ENCODE assay signal across 7 cellular contexts in genomic region chr17:75228305-75228704, GRCh38. TPM values are rescaled to one million over a fixed set of nuclear protein-coding genes. Genes with fewer than 3 reads are reported as not detected.
DNase-seq lines count a peak whose midpoint lies in the region; ATAC-seq, FAIRE-seq and TF ChIP-seq lines count a peak whose summit lies in the region.
"Had no signal": no experiment of that assay in that cellular context is flagged by ENCODE, and none has a peak within 500 bp of the region (broad histone marks: within the 10 kb centered on the region; RNA-seq: fewer than 3 reads in every experiment).

No MANE protein-coding gene starts in this region.

- H3K4me1 ChIP-seq in BLaER1 treated with 17β-estradiol and CSF1 and Interleukin-3, amounts not matched to agents 10 nM and 100 nM: peaks cover 24 to 75% (median 61%) of the 10 kb centered on the region in 10 experiments
- H3K4me1 ChIP-seq in K562 (replicated peaks in 1 of 2; ENCODE audit: control insufficient read depth in 2 of 2, insufficient read depth in 2 of 2, low read length in 2 of 2) (no peaks in the 10 kb centered on the region), mucosa of descending colon (ENCODE audit: low read depth) (peaks cover 10% of the 10 kb centered on the region)

- no peaks in the 10 kb centered on the region for H3K79me2 ChIP-seq in K562 (ENCODE audit: control insufficient read depth, insufficient read depth, low read length)

- in situ Hi-C loops in K562 (cut with MboI): no loop called here

- intact Hi-C loops in K562 (cut with micrococcal nuclease): no loop called here
- intact Hi-C loops in mucosa of descending colon (cut with DNase I, micrococcal nuclease): no loop called here

- POLR2A ChIA-PET in K562 (lab: Yijun Ruan, JAX): interaction anchor here (0.6 to 4.5 kb wide), 9 partner anchors 7 to 314 kb away, joined by 3 to 38 read pairs (median 5); partner anchors contain the start of genes GGA3, MIF4GD and MRPS7

- no peaks in the 10 kb centered on the region for H3K9me1 ChIP-seq in K562 (ENCODE audit: control insufficient read depth, insufficient read depth, low read length)

- FAIRE-seq in K562 (lab: Jason Lieb, UNC): no peak

- peak overlapping the region; percentile 77 to 89 (median 86) for H3K9ac ChIP-seq in BLaER1 treated with 17β-estradiol and CSF1 and Interleukin-3, amounts not matched to agents 10 nM and 100 nM
- H3K9ac ChIP-seq in K562 (ENCODE audit: insufficient read depth in 1 of 2, low read depth in 2 of 2, low read length in 2 of 2): no peak overlapping the region

- DNase-seq in K562 (ENCODE audit: extremely low read depth in 1 of 4, low spot score in 3 of 4): no peak
- no peak for DNase-seq in mucosa of descending colon
- DNase-seq in ecto neural progenitor cell (ENCODE audit: low spot score): no peak
- no peak for DNase-seq in activated CD4-positive, alpha-beta T cell treated with anti-CD3 and anti-CD28 coated beads, Interleukin-2, amount 50 U/mL, for 4 hours
- DNase-seq: NCI-H524 treated with DMSO at 0.1 percent for 48 hours had no signal

- H4K20me1 ChIP-seq in BLaER1 treated with 17β-estradiol and CSF1 and Interleukin-3, amounts not matched to agents 10 nM and 100 nM: peaks cover 0 to 12% (median 0%) of the 10 kb centered on the region in 11 experiments; a peak in 2 of 22 replicates
- no peaks in the 10 kb centered on the region for H4K20me1 ChIP-seq in K562 (replicated peaks; ENCODE audit: control insufficient read depth, insufficient read depth, low read length)

- no peak for ATAC-seq in K562
- peak; percentile 39 for ATAC-seq in mucosa of descending colon
- ATAC-seq in HG02763 (IDR thresholded peaks at IDR 0.05; ENCODE audit: unreplicated experiment): no peak

- CTCF ChIA-PET in K562 (lab: Yijun Ruan, JAX; ENCODE audit: low intra/inter-chr PET ratio): no interaction called here

- peak overlapping the region; percentile 85 to 99 (median 97) for H3K27ac ChIP-seq in BLaER1 treated with 17β-estradiol and CSF1 and Interleukin-3, amounts not matched to agents 10 nM and 100 nM
- no peak overlapping the region for H3K27ac ChIP-seq in K562 (ENCODE audit: extremely low read depth, low read depth, low read length)

- TF ChIP-seq POLR2A in K562 (conservative IDR thresholded peaks at IDR 0.05): no peak

- TF ChIP-seq CTCF in K562 (IDR thresholded peaks at IDR 0.05 in 2 of 3, conservative IDR thresholded peaks at IDR 0.05 in 1 of 3; ENCODE audit: insufficient read depth in 2 of 3, low read depth in 1 of 3, low read length in 3 of 3) (no peak), mucosa of descending colon (IDR thresholded peaks at IDR 0.05) (no peak)

- 76% methylated on average over 2 of the region's 2 CpGs for WGBS in K562 (ENCODE audit: insufficient coverage, low coverage, missing lambda C conversion rate)

- TF ChIP-seq RAD21 in K562 (CRISPR knock-in tag; conservative IDR thresholded peaks at IDR 0.05 in 1 of 2, IDR thresholded peaks at IDR 0.05 in 1 of 2): no peak

- H3K27me3 ChIP-seq in BLaER1 treated with 17β-estradiol and CSF1 and Interleukin-3, amounts not matched to agents 10 nM and 100 nM: no peaks in the 10 kb centered on the region
- no peaks in the 10 kb centered on the region for H3K27me3 ChIP-seq in K562 (ENCODE audit: control insufficient read depth in 2 of 2, insufficient read depth in 2 of 2, low read length in 2 of 2)

- BruUV-seq in K562 (replicated peaks; lab: Mats Ljungman, UMichigan): TSS peak; percentile 23

- peaks cover 73 to 93% (median 84%) of the 10 kb centered on the region in 11 experiments for H3K36me3 ChIP-seq in BLaER1 treated with 17β-estradiol and CSF1 and Interleukin-3, amounts not matched to agents 10 nM and 100 nM
- H3K36me3 ChIP-seq in K562 (ENCODE audit: control insufficient read depth, insufficient read depth, low read length) (peaks cover 90% of the 10 kb centered on the region), mucosa of descending colon (ENCODE audit: low read depth) (no peaks in the 10 kb centered on the region)

- H3K4me2 ChIP-seq in BLaER1 treated with 17β-estradiol and CSF1 and Interleukin-3, amounts not matched to agents 10 nM and 100 nM: peak overlapping the region; percentile 86 to 98 (median 95)
- no peak overlapping the region for H3K4me2 ChIP-seq in K562 (ENCODE audit: insufficient read depth, low read length)

- TF ChIP-seq EP300 in K562 (IDR thresholded peaks at IDR 0.05; ENCODE audit: low read length): no peak

- H3K4me3 ChIP-seq in BLaER1 treated with 17β-estradiol and CSF1 and Interleukin-3, amounts not matched to agents 10 nM and 100 nM: peak overlapping the region in 8 of 10 experiments; percentile 29 to 61 (median 46); a peak in 13 of 20 replicates
- no peak overlapping the region for H3K4me3 ChIP-seq in K562
- H3K4me3 ChIP-seq in mucosa of descending colon: no peak overlapping the region

- H2AFZ ChIP-seq in K562 (ENCODE audit: low read depth, low read length): no peak overlapping the region

- no peaks in the 10 kb centered on the region for H3K9me3 ChIP-seq in BLaER1 treated with 17β-estradiol and CSF1 and Interleukin-3, amounts not matched to agents 10 nM and 100 nM (replicated peaks in 1 of 11)
- H3K9me3 ChIP-seq in K562 (replicated peaks; ENCODE audit: control insufficient read depth, insufficient read depth, low read depth, low read length) (no peaks in the 10 kb centered on the region), mucosa of descending colon (no peaks in the 10 kb centered on the region)

RNA-seq across cellular contexts. Expression of gene NUP85, which starts 22.8 kb away (rescaled TPM):
- 303 and 492 TPM in 2 replicates for total RNA-seq in K562 (2011; cell fraction: chromatin; rRNA removed; ENCODE audit: low replicate concordance)
- 243 and 287 TPM in 2 replicates for total RNA-seq in K562 (2011; cell fraction: nucleolus; rRNA removed)
- 239 and 282 TPM in 2 replicates for total RNA-seq in K562 (2011; cell fraction: nucleoplasm; rRNA removed)
- total RNA-seq in K562 (2014; rRNA removed): 50.2 and 52.4 TPM in 2 replicates
- 99.8 and 115 TPM in 2 replicates for total RNA-seq in K562 (2014; rRNA removed; fragmentation: Illumina TruSeq; extraction: Trizol)
- 77.1 and 81.2 TPM in 2 replicates for total RNA-seq in K562 (2015; rRNA removed; fragmentation: Illumina TruSeq; extraction: Trizol)
- 121 and 127 TPM in 2 replicates for total RNA-seq in K562 (2021)
- polyA plus RNA-seq in K562 (2011; rRNA removed): 128 and 135 TPM in 2 replicates
- polyA plus RNA-seq in K562 (2011; cell fraction: cytosol; rRNA removed): 184 and 192 TPM in 2 replicates
- 521 and 638 TPM in 2 replicates for polyA plus RNA-seq in K562 (2011; cell fraction: nucleus; rRNA removed)
- 56.6 and 88.3 TPM in 2 replicates for polyA plus RNA-seq in K562 (2012)
- polyA plus RNA-seq in K562 (2014; fragmentation: Illumina TruSeq; extraction: Trizol): 82.2 and 83.7 TPM in 2 replicates
- polyA plus RNA-seq in K562 (2014; fragmentation: Nextera tagmentation; extraction: Ambion mirVana): 100 to 1,000 TPM; 156 to 177 TPM
- polyA plus RNA-seq in K562 (2014; rRNA removed): 110 and 116 TPM in 2 replicates
- polyA minus RNA-seq in K562 (2011; rRNA and poly(A)+ RNA removed): 62.4 and 87.2 TPM in 2 replicates
- 45.2 and 54.1 TPM in 2 replicates for polyA minus RNA-seq in K562 (2011; cell fraction: cytosol; rRNA and poly(A)+ RNA removed)
- polyA minus RNA-seq in K562 (2011; cell fraction: nucleus; rRNA and poly(A)+ RNA removed): 79.4 and 108 TPM in 2 replicates
- 10 to 100 TPM; 48.4 to 63.4 (median 62.2) TPM for total RNA-seq in mucosa of descending colon

RNA-seq across cellular contexts. Expression of gene GGA3, which starts 33.1 kb away (rescaled TPM):
- total RNA-seq in K562 (2011; cell fraction: chromatin; rRNA removed; ENCODE audit: low replicate concordance): 229 and 410 TPM in 2 replicates
- 168 and 211 TPM in 2 replicates for total RNA-seq in K562 (2011; cell fraction: nucleolus; rRNA removed)
- 138 and 145 TPM in 2 replicates for total RNA-seq in K562 (2011; cell fraction: nucleoplasm; rRNA removed)
- 16.3 and 27.7 TPM in 2 replicates for total RNA-seq in K562 (2014; rRNA removed)
- total RNA-seq in K562 (2014; rRNA removed; fragmentation: Illumina TruSeq; extraction: Trizol): 25.4 and 26.5 TPM in 2 replicates
- 21.3 and 23.7 TPM in 2 replicates for total RNA-seq in K562 (2015; rRNA removed; fragmentation: Illumina TruSeq; extraction: Trizol)
- 60.9 and 64.9 TPM in 2 replicates for total RNA-seq in K562 (2021)
- polyA plus RNA-seq in K562 (2011; rRNA removed): 40.9 and 74.6 TPM in 2 replicates
- 24.6 and 25.5 TPM in 2 replicates for polyA plus RNA-seq in K562 (2011; cell fraction: cytosol; rRNA removed)
- polyA plus RNA-seq in K562 (2011; cell fraction: nucleus; rRNA removed): 329 and 442 TPM in 2 replicates
- polyA plus RNA-seq in K562 (2012): 65.7 and 79.7 TPM in 2 replicates
- 51.7 and 54.2 TPM in 2 replicates for polyA plus RNA-seq in K562 (2014; fragmentation: Illumina TruSeq; extraction: Trizol)
- polyA plus RNA-seq in K562 (2014; fragmentation: Nextera tagmentation; extraction: Ambion mirVana): 1 to 10 TPM; 5.7 to 6.3 TPM
- polyA plus RNA-seq in K562 (2014; rRNA removed): 41.2 and 45.9 TPM in 2 replicates
- 76.1 and 105 TPM in 2 replicates for polyA minus RNA-seq in K562 (2011; rRNA and poly(A)+ RNA removed)
- 29.3 and 34.2 TPM in 2 replicates for polyA minus RNA-seq in K562 (2011; cell fraction: cytosol; rRNA and poly(A)+ RNA removed)
- 52.4 and 72.0 TPM in 2 replicates for polyA minus RNA-seq in K562 (2011; cell fraction: nucleus; rRNA and poly(A)+ RNA removed)
- total RNA-seq in mucosa of descending colon: 10 to 100 TPM; 45.3 to 54.8 (median 49.3) TPM

RNA-seq across cellular contexts. Expression of gene MRPS7, which starts 33.4 kb away (rescaled TPM):
- 58.3 and 91.9 TPM in 2 replicates for total RNA-seq in K562 (2011; cell fraction: chromatin; rRNA removed; ENCODE audit: low replicate concordance)
- 73.0 and 88.6 TPM in 2 replicates for total RNA-seq in K562 (2011; cell fraction: nucleolus; rRNA removed)
- 64.5 and 67.2 TPM in 2 replicates for total RNA-seq in K562 (2011; cell fraction: nucleoplasm; rRNA removed)
- total RNA-seq in K562 (2014; rRNA removed): 115 and 137 TPM in 2 replicates
- total RNA-seq in K562 (2014; rRNA removed; fragmentation: Illumina TruSeq; extraction: Trizol): 128 and 142 TPM in 2 replicates
- total RNA-seq in K562 (2015; rRNA removed; fragmentation: Illumina TruSeq; extraction: Trizol): 124 and 132 TPM in 2 replicates
- 117 and 120 TPM in 2 replicates for total RNA-seq in K562 (2021)
- 90.8 and 115 TPM in 2 replicates for polyA plus RNA-seq in K562 (2011; rRNA removed)
- polyA plus RNA-seq in K562 (2011; cell fraction: cytosol; rRNA removed): 83.0 and 98.9 TPM in 2 replicates
- polyA plus RNA-seq in K562 (2011; cell fraction: nucleus; rRNA removed): 73.0 and 76.0 TPM in 2 replicates
- 60.3 and 98.2 TPM in 2 replicates for polyA plus RNA-seq in K562 (2012)
- 140 and 153 TPM in 2 replicates for polyA plus RNA-seq in K562 (2014; fragmentation: Illumina TruSeq; extraction: Trizol)
- polyA plus RNA-seq in K562 (2014; fragmentation: Nextera tagmentation; extraction: Ambion mirVana): 100 to 1,000 TPM; 236 to 244 TPM
- polyA plus RNA-seq in K562 (2014; rRNA removed): 107 and 126 TPM in 2 replicates
- 75.2 and 86.1 TPM in 2 replicates for polyA minus RNA-seq in K562 (2011; rRNA and poly(A)+ RNA removed)
- 34.9 and 44.7 TPM in 2 replicates for polyA minus RNA-seq in K562 (2011; cell fraction: cytosol; rRNA and poly(A)+ RNA removed)
- 34.5 and 47.3 TPM in 2 replicates for polyA minus RNA-seq in K562 (2011; cell fraction: nucleus; rRNA and poly(A)+ RNA removed)
- 10 to 100 TPM; 46.4 to 64.8 (median 59.5) TPM for total RNA-seq in mucosa of descending colon

RNA-seq across cellular contexts. Expression of gene MIF4GD, which starts 42.7 kb away (rescaled TPM):
- 28.8 and 42.4 TPM in 2 replicates for total RNA-seq in K562 (2011; cell fraction: chromatin; rRNA removed; ENCODE audit: low replicate concordance)
- total RNA-seq in K562 (2011; cell fraction: nucleolus; rRNA removed): 36.0 and 43.4 TPM in 2 replicates
- 32.6 and 37.5 TPM in 2 replicates for total RNA-seq in K562 (2011; cell fraction: nucleoplasm; rRNA removed)
- total RNA-seq in K562 (2014; rRNA removed): 22.4 and 25.2 TPM in 2 replicates
- total RNA-seq in K562 (2014; rRNA removed; fragmentation: Illumina TruSeq; extraction: Trizol): 11.8 and 12.3 TPM in 2 replicates
- total RNA-seq in K562 (2015; rRNA removed; fragmentation: Illumina TruSeq; extraction: Trizol): 13.2 and 14.0 TPM in 2 replicates
- total RNA-seq in K562 (2021): 23.0 and 27.1 TPM in 2 replicates
- polyA plus RNA-seq in K562 (2011; rRNA removed): 50.8 and 53.9 TPM in 2 replicates
- polyA plus RNA-seq in K562 (2011; cell fraction: cytosol; rRNA removed): 71.3 and 91.1 TPM in 2 replicates
- polyA plus RNA-seq in K562 (2011; cell fraction: nucleus; rRNA removed): 56.0 and 67.5 TPM in 2 replicates
- 28.0 and 61.3 TPM in 2 replicates for polyA plus RNA-seq in K562 (2012)
- 25.5 and 28.1 TPM in 2 replicates for polyA plus RNA-seq in K562 (2014; fragmentation: Illumina TruSeq; extraction: Trizol)
- 10 to 100 TPM; 46.7 to 63.8 TPM for polyA plus RNA-seq in K562 (2014; fragmentation: Nextera tagmentation; extraction: Ambion mirVana)
- polyA plus RNA-seq in K562 (2014; rRNA removed): 30.6 and 36.0 TPM in 2 replicates
- 25.6 TPM in 2 replicates for polyA minus RNA-seq in K562 (2011; rRNA and poly(A)+ RNA removed)
- polyA minus RNA-seq in K562 (2011; cell fraction: cytosol; rRNA and poly(A)+ RNA removed): 13.5 and 16.8 TPM in 2 replicates
- 8.3 and 15.0 TPM in 2 replicates for polyA minus RNA-seq in K562 (2011; cell fraction: nucleus; rRNA and poly(A)+ RNA removed)
- total RNA-seq in mucosa of descending colon: 10 to 100 TPM; 17.3 to 21.4 (median 19.1) TPM

RNA-seq across cellular contexts. Expression of gene SUMO2, which starts 45.5 kb away (rescaled TPM):
- 15.8 and 22.4 TPM in 2 replicates for total RNA-seq in K562 (2011; cell fraction: chromatin; rRNA removed; ENCODE audit: low replicate concordance)
- 14.9 and 18.3 TPM in 2 replicates for total RNA-seq in K562 (2011; cell fraction: nucleolus; rRNA removed)
- total RNA-seq in K562 (2011; cell fraction: nucleoplasm; rRNA removed): 30.7 and 43.9 TPM in 2 replicates
- total RNA-seq in K562 (2014; rRNA removed) (170 and 203 TPM in 2 replicates), K562 (2014; rRNA removed; fragmentation: Illumina TruSeq; extraction: Trizol) (379 and 441 TPM in 2 replicates), K562 (2015; rRNA removed; fragmentation: Illumina TruSeq; extraction: Trizol) (361 and 419 TPM in 2 replicates), K562 (2021) (511 and 520 TPM in 2 replicates), mucosa of descending colon (100 to 1,000 TPM; 218 to 304 (median 254) TPM)
- polyA plus RNA-seq in K562 (2011; rRNA removed) (414 and 505 TPM in 2 replicates), K562 (2014; fragmentation: Illumina TruSeq; extraction: Trizol) (233 and 262 TPM in 2 replicates), K562 (2014; fragmentation: Nextera tagmentation; extraction: Ambion mirVana) (100 to 1,000 TPM; 570 to 733 TPM), K562 (2014; rRNA removed) (157 and 222 TPM in 2 replicates)
- polyA plus RNA-seq in K562 (2011; cell fraction: cytosol; rRNA removed): 43.5 and 104 TPM in 2 replicates
- 60.3 and 118 TPM in 2 replicates for polyA plus RNA-seq in K562 (2011; cell fraction: nucleus; rRNA removed)
- polyA plus RNA-seq in K562 (2012): 290 and 393 TPM in 2 replicates
- 133 and 157 TPM in 2 replicates for polyA minus RNA-seq in K562 (2011; rRNA and poly(A)+ RNA removed)
- 208 and 214 TPM in 2 replicates for polyA minus RNA-seq in K562 (2011; cell fraction: cytosol; rRNA and poly(A)+ RNA removed)
- polyA minus RNA-seq in K562 (2011; cell fraction: nucleus; rRNA and poly(A)+ RNA removed): 9.2 and 28.8 TPM in 2 replicates

Comparison
In these comparisons a context has a peak if more than half of its experiments do, and no peak if none do; other contexts are left out.
1. H3K4me3 ChIP-seq: peak in BLaER1 treated with 17β-estradiol and CSF1 and Interleukin-3, amounts not matched to agents 10 nM and 100 nM (8 of 10); none in K562 (single experiment) and mucosa of descending colon (single experiment).
2. H3K9ac ChIP-seq: peak in BLaER1 treated with 17β-estradiol and CSF1 and Interleukin-3, amounts not matched to agents 10 nM and 100 nM (11 of 11); none in K562 (0 of 2).